ENCODE assay signal across 1 cellular context in the genomic region with DNA sequence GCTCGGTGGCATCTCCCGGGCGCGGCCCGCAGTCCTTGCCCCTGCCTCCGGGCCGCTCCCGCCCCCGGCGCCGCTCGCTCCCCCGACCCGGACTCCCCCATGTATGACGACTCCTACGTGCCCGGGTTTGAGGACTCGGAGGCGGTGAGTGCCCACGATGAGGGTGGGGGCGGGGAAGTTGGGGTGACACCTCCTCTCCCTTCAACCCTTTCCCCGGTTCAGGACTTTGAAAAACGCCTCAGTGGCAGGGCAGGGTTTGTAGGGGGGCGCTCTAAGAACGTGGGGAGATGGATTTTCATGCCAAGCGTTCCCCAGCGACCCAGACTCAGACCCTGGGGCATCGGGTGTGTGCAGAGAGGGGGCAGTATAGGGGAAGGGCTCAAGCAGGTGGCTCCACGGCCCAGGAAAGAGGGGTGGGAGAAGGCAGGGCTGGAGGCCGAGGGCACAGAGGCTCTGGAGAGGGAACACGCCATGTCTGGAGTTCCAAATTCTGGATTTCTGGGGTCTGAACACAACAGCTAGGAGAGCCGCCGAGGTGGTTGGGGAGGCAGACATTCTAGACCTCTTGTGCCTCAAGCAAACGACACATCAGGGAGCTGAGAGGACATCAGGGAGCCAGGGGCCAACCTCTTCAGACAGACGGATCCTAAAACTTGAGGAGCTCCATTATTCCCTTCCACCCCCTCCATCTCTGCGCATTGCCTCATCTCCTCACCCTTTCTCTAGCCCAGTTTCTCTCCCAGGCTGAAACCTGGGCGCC.
TF ChIP-seq lines count a peak whose summit lies in the region.

No MANE protein-coding gene starts in this region.

TF ChIP-seq in H1, 55 proteins besides CTCF, POLR2A, EP300 and RAD21:
- TF ChIP-seq CHD2 (IDR thresholded peaks at IDR 0.05; ENCODE audit: low read length) (no peak), SP4 (IDR thresholded peaks at IDR 0.05; ENCODE audit: low read length) (0 out of 2 replicates have a peak, but pooled peaks have one; percentile 61), MAX (IDR thresholded peaks at IDR 0.05) (peak; percentile 33; the same call in 1 of the 2 replicates), SP1 (IDR thresholded peaks at IDR 0.05; ENCODE audit: low read depth, low read length) (no peak), RNF2 (IDR thresholded peaks at IDR 0.05; ENCODE audit: borderline replicate concordance, low read depth, low read length, missing control alignments, poor library complexity, severe bottlenecking) (no peak), TBP (IDR thresholded peaks at IDR 0.05; ENCODE audit: low read depth, low read length) (no peak), SUZ12 (IDR thresholded peaks at IDR 0.05; ENCODE audit: low read length) (no peak), RXRA (IDR thresholded peaks at IDR 0.05; ENCODE audit: insufficient read depth, low read depth, low read length) (no peak), SAP30 (IDR thresholded peaks at IDR 0.05; ENCODE audit: insufficient read depth, insufficient replicate concordance, low read length) (peak; percentile 7), E2F6 (IDR thresholded peaks at IDR 0.05) (no peak; the same call in 1 of the 2 replicates), RFX5 (IDR thresholded peaks at IDR 0.05; ENCODE audit: borderline replicate concordance, low read depth, low read length) (no peak), GABPA (IDR thresholded peaks at IDR 0.05; ENCODE audit: borderline replicate concordance, insufficient read depth, low read length) (no peak), BCL11A (IDR thresholded peaks at IDR 0.05; ENCODE audit: low read depth in 2 of 2, low read length in 2 of 2) (no peak), KDM4A (IDR thresholded peaks at IDR 0.05; ENCODE audit: low read depth, low read length, severe bottlenecking) (peak; percentile 32), CTBP2 (IDR thresholded peaks at IDR 0.05; ENCODE audit: borderline replicate concordance, insufficient read depth, insufficient read length, low read length) (peak; percentile 87), KDM1A (IDR thresholded peaks at IDR 0.05; ENCODE audit: borderline replicate concordance, low read length) (peak; percentile 26; the same call in 1 of the 2 replicates), EGR1 (IDR thresholded peaks at IDR 0.05; ENCODE audit: borderline replicate concordance, low read depth, low read length) (no peak), ASH2L (IDR thresholded peaks at IDR 0.05; ENCODE audit: low read length) (peak; percentile 88)
TF ChIP-seq in H1: peak in this region for 7.
